Comparison of ENCODE assay signal across 26 cellular contexts in genomic region chr18:44876749-44877148, GRCh38.
"Had no signal": no experiment of that assay in that cellular context is flagged by ENCODE, and none has a peak within 500 bp of the region (broad histone marks: within the 10 kb centered on the region; RNA-seq: fewer than 3 reads in every experiment).

No MANE protein-coding gene starts in this region.

- H3K4me3 Mint-ChIP-seq: immature natural killer cell; mesothelial cell of epicardium; naive B cell; natural killer cell; stimulated activated effector memory CD8-positive, alpha-beta T cell treated with anti-CD3 and anti-CD28 coated beads, Interleukin-12 subunit alpha, Interleukin-12 subunit beta, amount 100 ng/mL, for 72 hours; stimulated activated naive CD8-positive, alpha-beta T cell treated with anti-CD3 and anti-CD28 coated beads, Interleukin-15, amount 100 ng/mL, for 72 hours; type B pancreatic cell had no signal

- H3K27me3 Mint-ChIP-seq: naive B cell, type B pancreatic cell had no signal

- ATAC-seq: left colon; left lung; lower lobe of right lung; natural killer cell; sciatic nerve; stimulated activated effector memory CD8-positive, alpha-beta T cell treated with anti-CD3 and anti-CD28 coated beads, Interleukin-12 subunit alpha, Interleukin-12 subunit beta, amount 100 ng/mL, for 72 hours; stimulated activated naive CD8-positive, alpha-beta T cell treated with anti-CD3 and anti-CD28 coated beads, Interleukin-15, amount 100 ng/mL, for 72 hours had no signal

- H3K27ac Mint-ChIP-seq: immature natural killer cell; mesothelial cell of epicardium; natural killer cell; stimulated activated effector memory CD8-positive, alpha-beta T cell treated with anti-CD3 and anti-CD28 coated beads, Interleukin-12 subunit alpha, Interleukin-12 subunit beta, amount 100 ng/mL, for 72 hours; stimulated activated naive CD8-positive, alpha-beta T cell treated with anti-CD3 and anti-CD28 coated beads, Interleukin-15, amount 100 ng/mL, for 72 hours; type B pancreatic cell had no signal

- H3K36me3 Mint-ChIP-seq: natural killer cell had no signal

- H3K9me3 Mint-ChIP-seq: immature natural killer cell; natural killer cell; stimulated activated effector memory CD8-positive, alpha-beta T cell treated with anti-CD3 and anti-CD28 coated beads, Interleukin-12 subunit alpha, Interleukin-12 subunit beta, amount 100 ng/mL, for 72 hours had no signal

- H3K4me1 Mint-ChIP-seq: mesothelial cell of epicardium had no signal

- DNase-seq: hypothalamus; immature natural killer cell; kidney; left colon; left lung; lower lobe of right lung; mammary epithelial cell; mesendoderm; naive B cell; natural killer cell; ovary; retina; right cardiac atrium; stimulated activated CD4-positive, alpha-beta T cell treated with anti-CD3 and anti-CD28 coated beads, Interleukin-12 subunit alpha, Interleukin-12 subunit beta, amount 100 ng/mL, for 4 hours; stimulated activated CD4-positive, alpha-beta T cell treated with anti-CD3 and anti-CD28 coated beads, Interleukin-15, amount 100 ng/mL, for 24 hours; stimulated activated CD4-positive, alpha-beta T cell treated with anti-CD3 and anti-CD28 coated beads, Interleukin-2, amount 100 ng/mL, for 24 hours; stimulated activated CD4-positive, alpha-beta T cell treated with anti-CD3 and anti-CD28 coated beads, Interleukin-4, amount 100 ng/mL, for 1 hour; stimulated activated naive CD4-positive, alpha-beta T cell treated with Interleukin-2 at 50 U/mL for 16 hours; stimulated activated naive CD8-positive, alpha-beta T cell treated with anti-CD3 and anti-CD28 coated beads, Interleukin-15, amount 100 ng/mL, for 72 hours; substantia nigra; uterus had no signal

- FAIRE-seq: islet of Langerhans, kidney had no signal
